In the genomic region with DNA sequence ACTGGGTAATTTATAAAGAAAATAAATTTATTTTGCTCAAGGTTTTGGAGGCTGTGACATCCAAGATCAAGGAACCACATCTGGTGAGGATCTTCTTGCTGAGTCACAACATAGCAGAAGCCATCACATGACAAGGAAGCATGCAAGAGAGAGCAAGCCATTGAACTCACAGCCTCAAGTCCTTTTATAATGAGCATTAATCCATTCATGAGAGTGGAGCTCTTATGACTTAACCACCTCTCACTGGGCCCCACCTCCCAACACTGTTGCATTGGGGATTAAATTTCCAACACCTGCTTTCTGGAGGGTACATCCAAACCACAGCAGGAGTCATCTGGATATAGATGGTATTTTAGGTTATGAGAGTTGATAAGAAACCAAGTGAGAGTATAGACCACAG, we compare ENCODE assay signal across 22 cellular contexts. TPM values are rescaled to one million over a fixed set of nuclear protein-coding genes. Genes with fewer than 3 reads are reported as not detected.
A peak's percentile ranks its signal among the peaks of the same experiment; 100 is the strongest.
DNase-seq lines count a peak whose midpoint lies in the region; ATAC-seq and TF ChIP-seq lines count a peak whose summit lies in the region.
"Had no signal": no experiment of that assay in that cellular context is flagged by ENCODE, and none has a peak within 500 bp of the region (broad histone marks: within the 10 kb centered on the region; RNA-seq: fewer than 3 reads in every experiment).

No MANE protein-coding gene starts in this region.

- POLR2A ChIA-PET in HEK293 (lab: Yijun Ruan, JAX) = no interaction called here

- H3K9me3 ChIP-seq in HEK293 (ENCODE audit: control insufficient read depth, insufficient read depth, low read depth, low read length) = no peaks in the 10 kb centered on the region; the same call in 1 of the 2 replicates
- no peaks in the 10 kb centered on the region for H3K9me3 ChIP-seq in body of pancreas
- H3K9me3 ChIP-seq: sigmoid colon had no signal

- no peaks in the 10 kb centered on the region for H3K4me1 ChIP-seq in HEK293 (ENCODE audit: control insufficient read depth, insufficient read depth, low read length)
- H3K4me1 ChIP-seq in body of pancreas = no peaks in the 10 kb centered on the region
- H3K4me1 ChIP-seq: tibial artery had no signal

- CTCF ChIA-PET in HEK293 (lab: Yijun Ruan, JAX) = no interaction called here

- no peak overlapping the region for H3K4me3 Mint-ChIP-seq in stimulated activated effector memory CD8-positive, alpha-beta T cell treated with anti-CD3 and anti-CD28 coated beads, Interleukin-12 subunit alpha, Interleukin-12 subunit beta, amount 100 ng/mL, for 72 hours
- H3K4me3 Mint-ChIP-seq: activated CD4-positive, alpha-beta memory T cell treated with anti-CD3 and anti-CD28 coated beads for 36 hours; central memory CD8-positive, alpha-beta T cell; memory B cell; naive thymus-derived CD4-positive, alpha-beta T cell had no signal

- intact Hi-C loops in Right ventricle myocardium inferior (cut with DNase I) = no loop called here
- intact Hi-C loops in body of pancreas (cut with DNase I) = no loop called here

- H3K4me1 Mint-ChIP-seq in stimulated activated effector memory CD8-positive, alpha-beta T cell treated with anti-CD3 and anti-CD28 coated beads, Interleukin-12 subunit alpha, Interleukin-12 subunit beta, amount 100 ng/mL, for 72 hours = no peaks in the 10 kb centered on the region
- H3K4me1 Mint-ChIP-seq: CD4-positive, alpha-beta memory T cell; central memory CD8-positive, alpha-beta T cell; naive thymus-derived CD4-positive, alpha-beta T cell had no signal

- H3K9me3 Mint-ChIP-seq in stimulated activated effector memory CD8-positive, alpha-beta T cell treated with anti-CD3 and anti-CD28 coated beads, Interleukin-12 subunit alpha, Interleukin-12 subunit beta, amount 100 ng/mL, for 72 hours = peaks cover 6% of the 10 kb centered on the region

- TF ChIP-seq CTCF in HEK293 (tag by site-specific recombination; IDR thresholded peaks at IDR 0.05) = no peak
- TF ChIP-seq CTCF in fibroblast of the aortic adventitia (IDR thresholded peaks at IDR 0.05; ENCODE audit: insufficient read depth, low read length) = no peak
- no peak for TF ChIP-seq CTCF in body of pancreas (IDR thresholded peaks at IDR 0.05)

- no peak for TF ChIP-seq POLR2A in body of pancreas (IDR thresholded peaks at IDR 0.05)

- H3K4me3 ChIP-seq in HEK293 (ENCODE audit: low read depth, low read length) = no peak overlapping the region
- no peak overlapping the region for H3K4me3 ChIP-seq in fibroblast of the aortic adventitia (ENCODE audit: low read depth, low read length)
- H3K4me3 ChIP-seq in body of pancreas = no peak overlapping the region
- H3K4me3 ChIP-seq: sigmoid colon, tibial artery had no signal

- no peak overlapping the region for H3K27ac Mint-ChIP-seq in stimulated activated effector memory CD8-positive, alpha-beta T cell treated with anti-CD3 and anti-CD28 coated beads, Interleukin-12 subunit alpha, Interleukin-12 subunit beta, amount 100 ng/mL, for 72 hours
- H3K27ac Mint-ChIP-seq: activated CD4-positive, alpha-beta memory T cell treated with anti-CD3 and anti-CD28 coated beads for 36 hours; CD4-positive, alpha-beta memory T cell; memory B cell; naive thymus-derived CD4-positive, alpha-beta T cell had no signal

- H3K36me3 ChIP-seq in HEK293 (ENCODE audit: control insufficient read depth in 2 of 2, insufficient read depth in 1 of 2, low read length in 2 of 2) (no peaks in the 10 kb centered on the region), body of pancreas (replicated peaks in 1 of 2; ENCODE audit: insufficient read depth in 1 of 2, low read depth in 2 of 2) (no peaks in the 10 kb centered on the region)
- H3K36me3 ChIP-seq: sigmoid colon, tibial artery had no signal

- H3K27me3 ChIP-seq in body of pancreas = no peaks in the 10 kb centered on the region
- H3K27me3 ChIP-seq: sigmoid colon, tibial artery had no signal

- peak; percentile 16 for DNase-seq in AG20443 (ENCODE audit: low spot score)
- peak; percentile 39 for DNase-seq in RPMI7951 (ENCODE audit: low read depth)
- DNase-seq in fibroblast of the aortic adventitia (ENCODE audit: low read depth) = peak; percentile 11
- no peak for DNase-seq in stimulated activated effector memory CD8-positive, alpha-beta T cell treated with anti-CD3 and anti-CD28 coated beads, Interleukin-12 subunit alpha, Interleukin-12 subunit beta, amount 100 ng/mL, for 72 hours (ENCODE audit: low spot score in 2 of 2)
- DNase-seq in Right ventricle myocardium inferior (ENCODE audit: missing footprints) = no peak
- no peak for DNase-seq in NCI-H748 treated with DMSO at 0.1 percent for 48 hours (lab: John Stamatoyannopoulos, UW)
- no peak for DNase-seq in body of pancreas
- DNase-seq: activated CD4-positive, alpha-beta memory T cell treated with anti-CD3 and anti-CD28 coated beads for 36 hours; activated naive CD4-positive, alpha-beta T cell treated with Interleukin-2 at 50 U/mL for 16 hours; activated T-cell treated with anti-CD3 and anti-CD28 coated beads for 4 hours; anterior cingulate cortex; CD4-positive, alpha-beta memory T cell; DND-41; hippocampal formation; naive thymus-derived CD4-positive, alpha-beta T cell; NCI-H146; sigmoid colon; stimulated activated naive CD4-positive, alpha-beta T cell treated with Interleukin-2 at 50 U/mL for 16 hours; tibial artery had no signal

- no peak for ATAC-seq in stimulated activated effector memory CD8-positive, alpha-beta T cell treated with anti-CD3 and anti-CD28 coated beads, Interleukin-12 subunit alpha, Interleukin-12 subunit beta, amount 100 ng/mL, for 72 hours
- ATAC-seq in Right ventricle myocardium inferior (no peak), body of pancreas (no peak)
- ATAC-seq: naive thymus-derived CD4-positive, alpha-beta T cell had no signal

- no peaks in the 10 kb centered on the region for H3K36me3 Mint-ChIP-seq in stimulated activated effector memory CD8-positive, alpha-beta T cell treated with anti-CD3 and anti-CD28 coated beads, Interleukin-12 subunit alpha, Interleukin-12 subunit beta, amount 100 ng/mL, for 72 hours

- H3K27ac ChIP-seq in HEK293 (ENCODE audit: extremely low read depth, low read depth, low read length) (no peak overlapping the region), body of pancreas (no peak overlapping the region)
- H3K27ac ChIP-seq: sigmoid colon, tibial artery had no signal

TF ChIP-seq in HEK293, 187 proteins besides CTCF, POLR2A, EP300 and RAD21:
- TF ChIP-seq ZNF2 (tag by site-specific recombination; IDR thresholded peaks at IDR 0.05) (no peak), ZNF174 (tag by site-specific recombination; IDR thresholded peaks at IDR 0.05) (no peak), ZNF350 (tag by site-specific recombination; IDR thresholded peaks at IDR 0.05) (peak; percentile 96), EGR2 (tag by site-specific recombination; IDR thresholded peaks at IDR 0.05; ENCODE audit: low read depth) (no peak), ZNF335 (tag by site-specific recombination; conservative IDR thresholded peaks at IDR 0.05) (no peak)
- TF ChIP-seq, protein P1, sequence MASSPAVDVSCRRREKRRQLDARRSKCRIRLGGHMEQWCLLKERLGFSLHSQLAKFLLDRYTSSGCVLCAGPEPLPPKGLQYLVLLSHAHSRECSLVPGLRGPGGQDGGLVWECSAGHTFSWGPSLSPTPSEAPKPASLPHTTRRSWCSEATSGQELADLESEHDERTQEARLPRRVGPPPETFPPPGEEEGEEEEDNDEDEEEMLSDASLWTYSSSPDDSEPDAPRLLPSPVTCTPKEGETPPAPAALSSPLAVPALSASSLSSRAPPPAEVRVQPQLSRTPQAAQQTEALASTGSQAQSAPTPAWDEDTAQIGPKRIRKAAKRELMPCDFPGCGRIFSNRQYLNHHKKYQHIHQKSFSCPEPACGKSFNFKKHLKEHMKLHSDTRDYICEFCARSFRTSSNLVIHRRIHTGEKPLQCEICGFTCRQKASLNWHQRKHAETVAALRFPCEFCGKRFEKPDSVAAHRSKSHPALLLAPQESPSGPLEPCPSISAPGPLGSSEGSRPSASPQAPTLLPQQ (tag by site-specific recombination; IDR thresholded peaks at IDR 0.05) = peak; percentile 47; the same call in 1 of the 2 replicates

RNA-seq across cellular contexts. Expression of a gene that starts 20.6 kb away (rescaled TPM):
- total RNA-seq in RPMI7951 (2014; rRNA removed; shearing (Covaris generic)) = 34.2 and 40.1 TPM in 2 replicates
- total RNA-seq in fibroblast of the aortic adventitia (ENCODE audit: low replicate concordance) (31.2 and 44.1 TPM in 2 replicates), Right ventricle myocardium inferior (86.0 TPM), body of pancreas (10 to 100 TPM; 37.6 to 42.2 TPM)

Comparison
In these comparisons a context has a peak if more than half of its experiments do, and no peak if none do; other contexts are left out.
1. DNase-seq: peak in AG20443 (single experiment), RPMI7951 (single experiment) and fibroblast of the aortic adventitia (single experiment); none in stimulated activated effector memory CD8-positive, alpha-beta T cell treated with anti-CD3 and anti-CD28 coated beads, Interleukin-12 subunit alpha, Interleukin-12 subunit beta, amount 100 ng/mL, for 72 hours (0 of 2), Right ventricle myocardium inferior (single experiment), NCI-H748 treated with DMSO at 0.1 percent for 48 hours (single experiment) and body of pancreas (0 of 4).